ENCODE assay signal across 2 cellular contexts in the genomic region with DNA sequence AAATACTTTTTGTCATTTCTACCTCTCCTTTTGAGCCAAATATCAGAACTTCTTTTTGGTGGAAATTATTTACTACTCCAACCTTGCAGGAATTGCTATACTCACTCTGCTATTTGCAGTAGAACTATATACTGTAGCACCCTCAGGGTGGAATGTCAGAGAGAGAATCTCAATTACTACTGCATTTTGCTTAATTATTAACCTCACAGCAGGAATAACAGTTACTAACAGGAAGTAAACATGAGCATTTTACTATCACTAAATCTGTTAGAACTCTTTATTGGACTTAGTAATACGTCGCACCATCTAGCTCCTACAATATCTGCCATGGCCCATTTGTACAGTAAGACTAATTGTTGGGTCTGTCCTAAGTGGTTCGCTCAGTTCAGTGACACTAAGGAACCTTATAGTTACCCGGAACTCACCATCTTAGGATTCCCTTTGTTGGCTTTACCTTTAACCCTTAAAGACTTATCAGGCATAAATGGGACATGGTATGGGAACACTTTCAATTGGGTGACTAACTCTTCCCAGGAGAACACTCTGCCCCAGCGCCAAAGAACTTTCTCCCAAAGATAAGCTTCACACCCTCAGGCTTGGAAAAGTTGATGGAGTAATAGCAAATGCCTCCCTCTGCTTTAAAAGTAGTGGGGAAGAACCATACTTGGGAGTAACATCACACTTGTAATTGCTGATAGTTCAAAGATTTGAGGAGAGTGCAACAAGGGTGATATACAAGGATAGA.
TF ChIP-seq lines count a peak whose summit lies in the region.

No MANE protein-coding gene starts in this region.

TF ChIP-seq in SK-N-SH treated with all-trans-retinoic acid at 6 μM for 48 hours, 23 proteins besides CTCF, POLR2A, EP300 and RAD21 (continued from another document):
- TF ChIP-seq, protein P1, sequence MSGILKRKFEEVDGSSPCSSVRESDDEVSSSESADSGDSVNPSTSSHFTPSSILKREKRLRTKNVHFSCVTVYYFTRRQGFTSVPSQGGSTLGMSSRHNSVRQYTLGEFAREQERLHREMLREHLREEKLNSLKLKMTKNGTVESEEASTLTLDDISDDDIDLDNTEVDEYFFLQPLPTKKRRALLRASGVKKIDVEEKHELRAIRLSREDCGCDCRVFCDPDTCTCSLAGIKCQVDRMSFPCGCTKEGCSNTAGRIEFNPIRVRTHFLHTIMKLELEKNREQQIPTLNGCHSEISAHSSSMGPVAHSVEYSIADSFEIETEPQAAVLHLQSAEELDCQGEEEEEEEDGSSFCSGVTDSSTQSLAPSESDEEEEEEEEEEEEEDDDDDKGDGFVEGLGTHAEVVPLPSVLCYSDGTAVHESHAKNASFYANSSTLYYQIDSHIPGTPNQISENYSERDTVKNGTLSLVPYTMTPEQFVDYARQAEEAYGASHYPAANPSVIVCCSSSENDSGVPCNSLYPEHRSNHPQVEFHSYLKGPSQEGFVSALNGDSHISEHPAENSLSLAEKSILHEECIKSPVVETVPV (CRISPR knock-in tag; IDR thresholded peaks at IDR 0.05), result no peak
- TF ChIP-seq TOX (CRISPR knock-in tag; IDR thresholded peaks at IDR 0.05; ENCODE audit: borderline replicate concordance), result no peak
- no peak for TF ChIP-seq OSR1 (CRISPR knock-in tag; IDR thresholded peaks at IDR 0.05)
- TF ChIP-seq SNAI2 (CRISPR knock-in tag; IDR thresholded peaks at IDR 0.05), result no peak
- no peak for TF ChIP-seq PPARA (CRISPR knock-in tag; IDR thresholded peaks at IDR 0.05; ENCODE audit: borderline replicate concordance)
- TF ChIP-seq ZFP30 (CRISPR knock-in tag; IDR thresholded peaks at IDR 0.05), result no peak
- no peak for TF ChIP-seq ZNF70 (CRISPR knock-in tag; IDR thresholded peaks at IDR 0.05)
- no peak for TF ChIP-seq ZNF8 (CRISPR knock-in tag; IDR thresholded peaks at IDR 0.05)
- TF ChIP-seq, protein P2, sequence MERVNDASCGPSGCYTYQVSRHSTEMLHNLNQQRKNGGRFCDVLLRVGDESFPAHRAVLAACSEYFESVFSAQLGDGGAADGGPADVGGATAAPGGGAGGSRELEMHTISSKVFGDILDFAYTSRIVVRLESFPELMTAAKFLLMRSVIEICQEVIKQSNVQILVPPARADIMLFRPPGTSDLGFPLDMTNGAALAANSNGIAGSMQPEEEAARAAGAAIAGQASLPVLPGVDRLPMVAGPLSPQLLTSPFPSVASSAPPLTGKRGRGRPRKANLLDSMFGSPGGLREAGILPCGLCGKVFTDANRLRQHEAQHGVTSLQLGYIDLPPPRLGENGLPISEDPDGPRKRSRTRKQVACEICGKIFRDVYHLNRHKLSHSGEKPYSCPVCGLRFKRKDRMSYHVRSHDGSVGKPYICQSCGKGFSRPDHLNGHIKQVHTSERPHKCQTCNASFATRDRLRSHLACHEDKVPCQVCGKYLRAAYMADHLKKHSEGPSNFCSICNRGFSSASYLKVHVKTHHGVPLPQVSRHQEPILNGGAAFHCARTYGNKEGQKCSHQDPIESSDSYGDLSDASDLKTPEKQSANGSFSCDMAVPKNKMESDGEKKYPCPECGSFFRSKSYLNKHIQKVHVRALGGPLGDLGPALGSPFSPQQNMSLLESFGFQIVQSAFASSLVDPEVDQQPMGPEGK (CRISPR knock-in tag; IDR thresholded peaks at IDR 0.05; ENCODE audit: borderline replicate concordance), result no peak
- no peak for TF ChIP-seq RARB (CRISPR knock-in tag; IDR thresholded peaks at IDR 0.05)
- no peak for TF ChIP-seq ARNTL (CRISPR knock-in tag; IDR thresholded peaks at IDR 0.05; ENCODE audit: borderline replicate concordance, low read depth)
TF ChIP-seq in SK-N-SH treated with all-trans-retinoic acid at 6 μM for 48 hours: peak in this region for 0.

TF ChIP-seq in GM23338, 12 proteins besides CTCF, POLR2A, EP300 and RAD21 (continued from another document):
- TF ChIP-seq, protein P3, sequence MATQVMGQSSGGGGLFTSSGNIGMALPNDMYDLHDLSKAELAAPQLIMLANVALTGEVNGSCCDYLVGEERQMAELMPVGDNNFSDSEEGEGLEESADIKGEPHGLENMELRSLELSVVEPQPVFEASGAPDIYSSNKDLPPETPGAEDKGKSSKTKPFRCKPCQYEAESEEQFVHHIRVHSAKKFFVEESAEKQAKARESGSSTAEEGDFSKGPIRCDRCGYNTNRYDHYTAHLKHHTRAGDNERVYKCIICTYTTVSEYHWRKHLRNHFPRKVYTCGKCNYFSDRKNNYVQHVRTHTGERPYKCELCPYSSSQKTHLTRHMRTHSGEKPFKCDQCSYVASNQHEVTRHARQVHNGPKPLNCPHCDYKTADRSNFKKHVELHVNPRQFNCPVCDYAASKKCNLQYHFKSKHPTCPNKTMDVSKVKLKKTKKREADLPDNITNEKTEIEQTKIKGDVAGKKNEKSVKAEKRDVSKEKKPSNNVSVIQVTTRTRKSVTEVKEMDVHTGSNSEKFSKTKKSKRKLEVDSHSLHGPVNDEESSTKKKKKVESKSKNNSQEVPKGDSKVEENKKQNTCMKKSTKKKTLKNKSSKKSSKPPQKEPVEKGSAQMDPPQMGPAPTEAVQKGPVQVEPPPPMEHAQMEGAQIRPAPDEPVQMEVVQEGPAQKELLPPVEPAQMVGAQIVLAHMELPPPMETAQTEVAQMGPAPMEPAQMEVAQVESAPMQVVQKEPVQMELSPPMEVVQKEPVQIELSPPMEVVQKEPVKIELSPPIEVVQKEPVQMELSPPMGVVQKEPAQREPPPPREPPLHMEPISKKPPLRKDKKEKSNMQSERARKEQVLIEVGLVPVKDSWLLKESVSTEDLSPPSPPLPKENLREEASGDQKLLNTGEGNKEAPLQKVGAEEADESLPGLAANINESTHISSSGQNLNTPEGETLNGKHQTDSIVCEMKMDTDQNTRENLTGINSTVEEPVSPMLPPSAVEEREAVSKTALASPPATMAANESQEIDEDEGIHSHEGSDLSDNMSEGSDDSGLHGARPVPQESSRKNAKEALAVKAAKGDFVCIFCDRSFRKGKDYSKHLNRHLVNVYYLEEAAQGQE (IDR thresholded peaks at IDR 0.05; ENCODE audit: unreplicated experiment), result no peak
- TF ChIP-seq POLR2AphosphoS5 (IDR thresholded peaks at IDR 0.05; ENCODE audit: low read depth) (no peak), ZNF331 (CRISPR knock-in tag; IDR thresholded peaks at IDR 0.05; ENCODE audit: low read depth) (no peak), EZH2phosphoT487 (IDR thresholded peaks at IDR 0.05; ENCODE audit: unreplicated experiment) (no peak), STAT1 (IDR thresholded peaks at IDR 0.05; ENCODE audit: unreplicated experiment) (no peak)
- TF ChIP-seq, protein P4, sequence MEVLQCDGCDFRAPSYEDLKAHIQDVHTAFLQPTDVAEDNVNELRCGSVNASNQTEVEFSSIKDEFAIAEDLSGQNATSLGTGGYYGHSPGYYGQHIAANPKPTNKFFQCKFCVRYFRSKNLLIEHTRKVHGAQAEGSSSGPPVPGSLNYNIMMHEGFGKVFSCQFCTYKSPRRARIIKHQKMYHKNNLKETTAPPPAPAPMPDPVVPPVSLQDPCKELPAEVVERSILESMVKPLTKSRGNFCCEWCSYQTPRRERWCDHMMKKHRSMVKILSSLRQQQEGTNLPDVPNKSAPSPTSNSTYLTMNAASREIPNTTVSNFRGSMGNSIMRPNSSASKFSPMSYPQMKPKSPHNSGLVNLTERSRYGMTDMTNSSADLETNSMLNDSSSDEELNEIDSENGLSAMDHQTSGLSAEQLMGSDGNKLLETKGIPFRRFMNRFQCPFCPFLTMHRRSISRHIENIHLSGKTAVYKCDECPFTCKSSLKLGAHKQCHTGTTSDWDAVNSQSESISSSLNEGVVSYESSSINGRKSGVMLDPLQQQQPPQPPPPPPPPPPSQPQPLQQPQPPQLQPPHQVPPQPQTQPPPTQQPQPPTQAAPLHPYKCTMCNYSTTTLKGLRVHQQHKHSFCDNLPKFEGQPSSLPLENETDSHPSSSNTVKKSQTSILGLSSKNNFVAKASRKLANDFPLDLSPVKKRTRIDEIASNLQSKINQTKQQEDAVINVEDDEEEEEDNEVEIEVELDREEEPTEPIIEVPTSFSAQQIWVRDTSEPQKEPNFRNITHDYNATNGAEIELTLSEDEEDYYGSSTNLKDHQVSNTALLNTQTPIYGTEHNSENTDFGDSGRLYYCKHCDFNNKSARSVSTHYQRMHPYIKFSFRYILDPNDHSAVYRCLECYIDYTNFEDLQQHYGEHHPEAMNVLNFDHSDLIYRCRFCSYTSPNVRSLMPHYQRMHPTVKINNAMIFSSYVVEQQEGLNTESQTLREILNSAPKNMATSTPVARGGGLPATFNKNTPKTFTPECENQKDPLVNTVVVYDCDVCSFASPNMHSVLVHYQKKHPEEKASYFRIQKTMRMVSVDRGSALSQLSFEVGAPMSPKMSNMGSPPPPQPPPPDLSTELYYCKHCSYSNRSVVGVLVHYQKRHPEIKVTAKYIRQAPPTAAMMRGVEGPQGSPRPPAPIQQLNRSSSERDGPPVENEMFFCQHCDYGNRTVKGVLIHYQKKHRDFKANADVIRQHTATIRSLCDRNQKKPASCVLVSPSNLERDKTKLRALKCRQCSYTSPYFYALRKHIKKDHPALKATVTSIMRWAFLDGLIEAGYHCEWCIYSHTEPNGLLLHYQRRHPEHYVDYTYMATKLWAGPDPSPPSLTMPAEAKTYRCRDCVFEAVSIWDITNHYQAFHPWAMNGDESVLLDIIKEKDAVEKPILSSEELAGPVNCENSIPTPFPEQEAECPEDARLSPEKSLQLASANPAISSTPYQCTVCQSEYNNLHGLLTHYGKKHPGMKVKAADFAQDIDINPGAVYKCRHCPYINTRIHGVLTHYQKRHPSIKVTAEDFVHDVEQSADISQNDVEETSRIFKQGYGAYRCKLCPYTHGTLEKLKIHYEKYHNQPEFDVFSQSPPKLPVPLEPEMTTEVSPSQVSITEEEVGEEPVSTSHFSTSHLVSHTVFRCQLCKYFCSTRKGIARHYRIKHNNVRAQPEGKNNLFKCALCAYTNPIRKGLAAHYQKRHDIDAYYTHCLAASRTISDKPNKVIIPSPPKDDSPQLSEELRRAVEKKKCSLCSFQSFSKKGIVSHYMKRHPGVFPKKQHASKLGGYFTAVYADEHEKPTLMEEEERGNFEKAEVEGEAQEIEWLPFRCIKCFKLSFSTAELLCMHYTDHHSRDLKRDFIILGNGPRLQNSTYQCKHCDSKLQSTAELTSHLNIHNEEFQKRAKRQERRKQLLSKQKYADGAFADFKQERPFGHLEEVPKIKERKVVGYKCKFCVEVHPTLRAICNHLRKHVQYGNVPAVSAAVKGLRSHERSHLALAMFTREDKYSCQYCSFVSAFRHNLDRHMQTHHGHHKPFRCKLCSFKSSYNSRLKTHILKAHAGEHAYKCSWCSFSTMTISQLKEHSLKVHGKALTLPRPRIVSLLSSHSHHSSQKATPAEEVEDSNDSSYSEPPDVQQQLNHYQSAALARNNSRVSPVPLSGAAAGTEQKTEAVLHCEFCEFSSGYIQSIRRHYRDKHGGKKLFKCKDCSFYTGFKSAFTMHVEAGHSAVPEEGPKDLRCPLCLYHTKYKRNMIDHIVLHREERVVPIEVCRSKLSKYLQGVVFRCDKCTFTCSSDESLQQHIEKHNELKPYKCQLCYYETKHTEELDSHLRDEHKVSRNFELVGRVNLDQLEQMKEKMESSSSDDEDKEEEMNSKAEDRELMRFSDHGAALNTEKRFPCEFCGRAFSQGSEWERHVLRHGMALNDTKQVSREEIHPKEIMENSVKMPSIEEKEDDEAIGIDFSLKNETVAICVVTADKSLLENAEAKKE (CRISPR knock-in tag; IDR thresholded peaks at IDR 0.05), result no peak
TF ChIP-seq in GM23338: peak in this region for 0.
